ENCODE assay signal across 1 cellular context in the genomic region with DNA sequence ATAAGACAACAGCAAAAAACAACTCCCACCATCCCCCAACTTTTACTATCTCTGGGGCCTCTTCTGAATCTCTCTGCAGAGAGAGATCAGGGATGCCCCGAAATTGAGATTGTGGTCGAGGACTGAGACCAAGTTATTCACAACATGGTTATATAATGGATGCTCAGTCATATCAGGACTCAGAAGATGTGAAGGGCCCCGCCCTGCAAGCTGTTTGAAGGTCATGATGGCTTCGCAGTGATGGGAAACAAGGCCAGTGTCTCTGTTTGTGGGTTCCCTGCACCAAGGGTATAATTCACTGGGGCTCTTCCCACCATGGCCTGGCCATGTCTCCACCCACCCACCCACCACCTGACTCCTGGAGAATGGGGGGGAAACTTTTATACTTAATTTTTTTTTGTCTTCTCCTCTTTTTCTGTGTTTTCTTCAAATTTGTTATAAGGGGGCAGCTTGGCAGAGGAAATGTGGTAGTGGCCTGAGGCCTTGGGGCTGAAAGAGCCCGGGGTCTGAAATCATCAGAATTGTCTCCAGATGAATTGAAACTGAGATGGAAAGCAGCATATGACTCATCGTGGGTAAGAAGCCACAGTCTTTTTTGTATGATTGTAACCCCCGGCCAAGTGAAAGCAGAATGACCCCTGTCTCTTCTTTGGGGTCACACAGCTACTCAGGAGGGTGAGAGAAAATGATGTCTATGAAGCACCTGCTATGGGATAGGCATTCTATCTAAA.
TF ChIP-seq lines count a peak whose summit lies in the region.

No MANE protein-coding gene starts in this region.

TF ChIP-seq in GM12878, 131 proteins besides CTCF, POLR2A, EP300 and RAD21 (continues in another document):
- TF ChIP-seq, protein P1, sequence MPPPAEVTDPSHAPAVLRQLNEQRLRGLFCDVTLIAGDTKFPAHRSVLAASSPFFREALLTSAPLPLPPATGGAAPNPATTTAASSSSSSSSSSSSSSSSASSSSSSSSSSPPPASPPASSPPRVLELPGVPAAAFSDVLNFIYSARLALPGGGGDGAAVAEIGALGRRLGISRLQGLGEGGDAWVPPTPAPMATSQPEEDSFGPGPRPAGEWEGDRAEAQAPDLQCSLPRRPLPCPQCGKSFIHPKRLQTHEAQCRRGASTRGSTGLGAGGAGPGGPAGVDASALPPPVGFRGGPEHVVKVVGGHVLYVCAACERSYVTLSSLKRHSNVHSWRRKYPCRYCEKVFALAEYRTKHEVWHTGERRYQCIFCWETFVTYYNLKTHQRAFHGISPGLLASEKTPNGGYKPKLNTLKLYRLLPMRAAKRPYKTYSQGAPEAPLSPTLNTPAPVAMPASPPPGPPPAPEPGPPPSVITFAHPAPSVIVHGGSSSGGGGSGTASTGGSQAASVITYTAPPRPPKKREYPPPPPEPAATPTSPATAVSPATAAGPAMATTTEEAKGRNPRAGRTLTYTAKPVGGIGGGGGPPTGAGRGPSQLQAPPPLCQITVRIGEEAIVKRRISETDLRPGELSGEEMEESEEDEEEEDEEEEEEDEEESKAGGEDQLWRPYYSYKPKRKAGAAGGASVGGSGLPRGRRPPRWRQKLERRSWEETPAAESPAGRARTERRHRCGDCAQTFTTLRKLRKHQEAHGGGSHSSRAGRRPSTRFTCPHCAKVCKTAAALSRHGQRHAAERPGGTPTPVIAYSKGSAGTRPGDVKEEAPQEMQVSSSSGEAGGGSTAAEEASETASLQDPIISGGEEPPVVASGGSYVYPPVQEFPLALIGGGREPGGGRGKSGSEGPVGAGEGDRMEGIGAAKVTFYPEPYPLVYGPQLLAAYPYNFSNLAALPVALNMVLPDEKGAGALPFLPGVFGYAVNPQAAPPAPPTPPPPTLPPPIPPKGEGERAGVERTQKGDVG (CRISPR knock-in tag; IDR thresholded peaks at IDR 0.05) = no peak
- TF ChIP-seq NFIC (IDR thresholded peaks at IDR 0.05; ENCODE audit: low read depth, low read length) (peak; percentile 96), RFX5 (IDR thresholded peaks at IDR 0.05; ENCODE audit: low read depth, low read length) (no peak), ETV6 (conservative IDR thresholded peaks at IDR 0.05 in 1 of 2, IDR thresholded peaks at IDR 0.05 in 1 of 2; ENCODE audit: borderline replicate concordance in 1 of 2, low read depth in 1 of 2) (peak in 1 of 2 experiments; percentile 49; a peak in 1 of 4 replicates), STAT3 (IDR thresholded peaks at IDR 0.05; ENCODE audit: low read depth, low read length) (peak; percentile 46; the same call in 1 of the 2 replicates), IKZF2 (IDR thresholded peaks at IDR 0.05) (peak; percentile 38 to 57; a peak in 3 of 4 replicates), KLF5 (IDR thresholded peaks at IDR 0.05; ENCODE audit: partially characterized antibody) (no peak), BCL11A (IDR thresholded peaks at IDR 0.05; ENCODE audit: low read depth, low read length) (peak; percentile 93), ZNF207 (IDR thresholded peaks at IDR 0.05; ENCODE audit: borderline replicate concordance) (no peak), RUNX3 (IDR thresholded peaks at IDR 0.05; ENCODE audit: low read length) (peak; percentile 95), MTA2 (IDR thresholded peaks at IDR 0.05; ENCODE audit: low read depth) (peak; percentile 80), BMI1 (IDR thresholded peaks at IDR 0.05; ENCODE audit: borderline replicate concordance) (no peak), SIX5 (IDR thresholded peaks at IDR 0.05; ENCODE audit: low read depth, low read length, severe bottlenecking) (no peak), BHLHE40 (IDR thresholded peaks at IDR 0.05; ENCODE audit: borderline replicate concordance in 1 of 2, low read depth in 2 of 2, low read length in 1 of 2) (peak in 1 of 2 experiments; percentile 33; a peak in 1 of 4 replicates), BACH1 (IDR thresholded peaks at IDR 0.05; ENCODE audit: borderline replicate concordance) (no peak), TARDBP (IDR thresholded peaks at IDR 0.05; ENCODE audit: borderline replicate concordance) (no peak), KAT2A (conservative IDR thresholded peaks at IDR 0.05; ENCODE audit: control insufficient read depth, low read depth, low read length) (no peak), SREBF1 (IDR thresholded peaks at IDR 0.05; ENCODE audit: low read length) (no peak), FOXK2 (IDR thresholded peaks at IDR 0.05) (no peak), SMC3 (IDR thresholded peaks at IDR 0.05; ENCODE audit: borderline replicate concordance, low read length) (no peak), STAT1 (conservative IDR thresholded peaks at IDR 0.05) (no peak), BRCA1 (IDR thresholded peaks at IDR 0.05; ENCODE audit: low read depth, low read length) (no peak), ASH2L (IDR thresholded peaks at IDR 0.05; ENCODE audit: borderline replicate concordance, low read depth) (no peak), NR2C2 (IDR thresholded peaks at IDR 0.05; ENCODE audit: borderline replicate concordance, control insufficient read depth, insufficient read length, low read depth) (no peak), TCF12 (IDR thresholded peaks at IDR 0.05; ENCODE audit: low read depth, low read length) (peak; percentile 86), SUZ12 (IDR thresholded peaks at IDR 0.05; ENCODE audit: unreplicated experiment) (no peak), POLR2AphosphoS5 (IDR thresholded peaks at IDR 0.05; ENCODE audit: low read length) (no peak), SP1 (IDR thresholded peaks at IDR 0.05; ENCODE audit: low read depth, low read length) (peak; percentile 72), JUND (IDR thresholded peaks at IDR 0.05; ENCODE audit: low read depth, low read length) (peak; percentile 80), PML (IDR thresholded peaks at IDR 0.05; ENCODE audit: low read length) (peak; percentile 64), EGR1 (IDR thresholded peaks at IDR 0.05; ENCODE audit: borderline replicate concordance in 1 of 2, low read depth in 2 of 2, low read length in 2 of 2) (no peak), HDAC2 (IDR thresholded peaks at IDR 0.05) (no peak), SMARCA5 (IDR thresholded peaks at IDR 0.05) (peak; percentile 56), SUPT20H (IDR thresholded peaks at IDR 0.05; ENCODE audit: borderline replicate concordance, control insufficient read depth, low read depth, low read length) (no peak)
- TF ChIP-seq, protein P2, sequence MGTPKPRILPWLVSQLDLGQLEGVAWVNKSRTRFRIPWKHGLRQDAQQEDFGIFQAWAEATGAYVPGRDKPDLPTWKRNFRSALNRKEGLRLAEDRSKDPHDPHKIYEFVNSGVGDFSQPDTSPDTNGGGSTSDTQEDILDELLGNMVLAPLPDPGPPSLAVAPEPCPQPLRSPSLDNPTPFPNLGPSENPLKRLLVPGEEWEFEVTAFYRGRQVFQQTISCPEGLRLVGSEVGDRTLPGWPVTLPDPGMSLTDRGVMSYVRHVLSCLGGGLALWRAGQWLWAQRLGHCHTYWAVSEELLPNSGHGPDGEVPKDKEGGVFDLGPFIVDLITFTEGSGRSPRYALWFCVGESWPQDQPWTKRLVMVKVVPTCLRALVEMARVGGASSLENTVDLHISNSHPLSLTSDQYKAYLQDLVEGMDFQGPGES (IDR thresholded peaks at IDR 0.05) = no peak
- TF ChIP-seq, protein P3, sequence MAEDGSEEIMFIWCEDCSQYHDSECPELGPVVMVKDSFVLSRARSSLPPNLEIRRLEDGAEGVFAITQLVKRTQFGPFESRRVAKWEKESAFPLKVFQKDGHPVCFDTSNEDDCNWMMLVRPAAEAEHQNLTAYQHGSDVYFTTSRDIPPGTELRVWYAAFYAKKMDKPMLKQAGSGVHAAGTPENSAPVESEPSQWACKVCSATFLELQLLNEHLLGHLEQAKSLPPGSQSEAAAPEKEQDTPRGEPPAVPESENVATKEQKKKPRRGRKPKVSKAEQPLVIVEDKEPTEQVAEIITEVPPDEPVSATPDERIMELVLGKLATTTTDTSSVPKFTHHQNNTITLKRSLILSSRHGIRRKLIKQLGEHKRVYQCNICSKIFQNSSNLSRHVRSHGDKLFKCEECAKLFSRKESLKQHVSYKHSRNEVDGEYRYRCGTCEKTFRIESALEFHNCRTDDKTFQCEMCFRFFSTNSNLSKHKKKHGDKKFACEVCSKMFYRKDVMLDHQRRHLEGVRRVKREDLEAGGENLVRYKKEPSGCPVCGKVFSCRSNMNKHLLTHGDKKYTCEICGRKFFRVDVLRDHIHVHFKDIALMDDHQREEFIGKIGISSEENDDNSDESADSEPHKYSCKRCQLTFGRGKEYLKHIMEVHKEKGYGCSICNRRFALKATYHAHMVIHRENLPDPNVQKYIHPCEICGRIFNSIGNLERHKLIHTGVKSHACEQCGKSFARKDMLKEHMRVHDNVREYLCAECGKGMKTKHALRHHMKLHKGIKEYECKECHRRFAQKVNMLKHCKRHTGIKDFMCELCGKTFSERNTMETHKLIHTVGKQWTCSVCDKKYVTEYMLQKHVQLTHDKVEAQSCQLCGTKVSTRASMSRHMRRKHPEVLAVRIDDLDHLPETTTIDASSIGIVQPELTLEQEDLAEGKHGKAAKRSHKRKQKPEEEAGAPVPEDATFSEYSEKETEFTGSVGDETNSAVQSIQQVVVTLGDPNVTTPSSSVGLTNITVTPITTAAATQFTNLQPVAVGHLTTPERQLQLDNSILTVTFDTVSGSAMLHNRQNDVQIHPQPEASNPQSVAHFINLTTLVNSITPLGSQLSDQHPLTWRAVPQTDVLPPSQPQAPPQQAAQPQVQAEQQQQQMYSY (CRISPR knock-in tag; IDR thresholded peaks at IDR 0.05) = no peak
- TF ChIP-seq, protein P4, sequence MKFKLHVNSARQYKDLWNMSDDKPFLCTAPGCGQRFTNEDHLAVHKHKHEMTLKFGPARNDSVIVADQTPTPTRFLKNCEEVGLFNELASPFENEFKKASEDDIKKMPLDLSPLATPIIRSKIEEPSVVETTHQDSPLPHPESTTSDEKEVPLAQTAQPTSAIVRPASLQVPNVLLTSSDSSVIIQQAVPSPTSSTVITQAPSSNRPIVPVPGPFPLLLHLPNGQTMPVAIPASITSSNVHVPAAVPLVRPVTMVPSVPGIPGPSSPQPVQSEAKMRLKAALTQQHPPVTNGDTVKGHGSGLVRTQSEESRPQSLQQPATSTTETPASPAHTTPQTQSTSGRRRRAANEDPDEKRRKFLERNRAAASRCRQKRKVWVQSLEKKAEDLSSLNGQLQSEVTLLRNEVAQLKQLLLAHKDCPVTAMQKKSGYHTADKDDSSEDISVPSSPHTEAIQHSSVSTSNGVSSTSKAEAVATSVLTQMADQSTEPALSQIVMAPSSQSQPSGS (IDR thresholded peaks at IDR 0.05; ENCODE audit: low read length) = peak; percentile 95
- TF ChIP-seq, protein P5, sequence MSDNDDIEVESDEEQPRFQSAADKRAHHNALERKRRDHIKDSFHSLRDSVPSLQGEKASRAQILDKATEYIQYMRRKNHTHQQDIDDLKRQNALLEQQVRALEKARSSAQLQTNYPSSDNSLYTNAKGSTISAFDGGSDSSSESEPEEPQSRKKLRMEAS (IDR thresholded peaks at IDR 0.05; ENCODE audit: low read depth, low read length) = no peak
- TF ChIP-seq, protein P6, sequence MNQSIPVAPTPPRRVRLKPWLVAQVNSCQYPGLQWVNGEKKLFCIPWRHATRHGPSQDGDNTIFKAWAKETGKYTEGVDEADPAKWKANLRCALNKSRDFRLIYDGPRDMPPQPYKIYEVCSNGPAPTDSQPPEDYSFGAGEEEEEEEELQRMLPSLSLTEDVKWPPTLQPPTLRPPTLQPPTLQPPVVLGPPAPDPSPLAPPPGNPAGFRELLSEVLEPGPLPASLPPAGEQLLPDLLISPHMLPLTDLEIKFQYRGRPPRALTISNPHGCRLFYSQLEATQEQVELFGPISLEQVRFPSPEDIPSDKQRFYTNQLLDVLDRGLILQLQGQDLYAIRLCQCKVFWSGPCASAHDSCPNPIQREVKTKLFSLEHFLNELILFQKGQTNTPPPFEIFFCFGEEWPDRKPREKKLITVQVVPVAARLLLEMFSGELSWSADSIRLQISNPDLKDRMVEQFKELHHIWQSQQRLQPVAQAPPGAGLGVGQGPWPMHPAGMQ (IDR thresholded peaks at IDR 0.05; ENCODE audit: borderline replicate concordance) = no peak
- TF ChIP-seq, protein P7, sequence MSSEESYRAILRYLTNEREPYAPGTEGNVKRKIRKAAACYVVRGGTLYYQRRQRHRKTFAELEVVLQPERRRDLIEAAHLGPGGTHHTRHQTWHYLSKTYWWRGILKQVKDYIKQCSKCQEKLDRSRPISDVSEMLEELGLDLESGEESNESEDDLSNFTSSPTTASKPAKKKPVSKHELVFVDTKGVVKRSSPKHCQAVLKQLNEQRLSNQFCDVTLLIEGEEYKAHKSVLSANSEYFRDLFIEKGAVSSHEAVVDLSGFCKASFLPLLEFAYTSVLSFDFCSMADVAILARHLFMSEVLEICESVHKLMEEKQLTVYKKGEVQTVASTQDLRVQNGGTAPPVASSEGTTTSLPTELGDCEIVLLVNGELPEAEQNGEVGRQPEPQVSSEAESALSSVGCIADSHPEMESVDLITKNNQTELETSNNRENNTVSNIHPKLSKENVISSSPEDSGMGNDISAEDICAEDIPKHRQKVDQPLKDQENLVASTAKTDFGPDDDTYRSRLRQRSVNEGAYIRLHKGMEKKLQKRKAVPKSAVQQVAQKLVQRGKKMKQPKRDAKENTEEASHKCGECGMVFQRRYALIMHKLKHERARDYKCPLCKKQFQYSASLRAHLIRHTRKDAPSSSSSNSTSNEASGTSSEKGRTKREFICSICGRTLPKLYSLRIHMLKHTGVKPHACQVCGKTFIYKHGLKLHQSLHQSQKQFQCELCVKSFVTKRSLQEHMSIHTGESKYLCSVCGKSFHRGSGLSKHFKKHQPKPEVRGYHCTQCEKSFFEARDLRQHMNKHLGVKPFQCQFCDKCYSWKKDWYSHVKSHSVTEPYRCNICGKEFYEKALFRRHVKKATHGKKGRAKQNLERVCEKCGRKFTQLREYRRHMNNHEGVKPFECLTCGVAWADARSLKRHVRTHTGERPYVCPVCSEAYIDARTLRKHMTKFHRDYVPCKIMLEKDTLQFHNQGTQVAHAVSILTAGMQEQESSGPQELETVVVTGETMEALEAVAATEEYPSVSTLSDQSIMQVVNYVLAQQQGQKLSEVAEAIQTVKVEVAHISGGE (CRISPR knock-in tag; IDR thresholded peaks at IDR 0.05) = no peak
- TF ChIP-seq, protein P8, sequence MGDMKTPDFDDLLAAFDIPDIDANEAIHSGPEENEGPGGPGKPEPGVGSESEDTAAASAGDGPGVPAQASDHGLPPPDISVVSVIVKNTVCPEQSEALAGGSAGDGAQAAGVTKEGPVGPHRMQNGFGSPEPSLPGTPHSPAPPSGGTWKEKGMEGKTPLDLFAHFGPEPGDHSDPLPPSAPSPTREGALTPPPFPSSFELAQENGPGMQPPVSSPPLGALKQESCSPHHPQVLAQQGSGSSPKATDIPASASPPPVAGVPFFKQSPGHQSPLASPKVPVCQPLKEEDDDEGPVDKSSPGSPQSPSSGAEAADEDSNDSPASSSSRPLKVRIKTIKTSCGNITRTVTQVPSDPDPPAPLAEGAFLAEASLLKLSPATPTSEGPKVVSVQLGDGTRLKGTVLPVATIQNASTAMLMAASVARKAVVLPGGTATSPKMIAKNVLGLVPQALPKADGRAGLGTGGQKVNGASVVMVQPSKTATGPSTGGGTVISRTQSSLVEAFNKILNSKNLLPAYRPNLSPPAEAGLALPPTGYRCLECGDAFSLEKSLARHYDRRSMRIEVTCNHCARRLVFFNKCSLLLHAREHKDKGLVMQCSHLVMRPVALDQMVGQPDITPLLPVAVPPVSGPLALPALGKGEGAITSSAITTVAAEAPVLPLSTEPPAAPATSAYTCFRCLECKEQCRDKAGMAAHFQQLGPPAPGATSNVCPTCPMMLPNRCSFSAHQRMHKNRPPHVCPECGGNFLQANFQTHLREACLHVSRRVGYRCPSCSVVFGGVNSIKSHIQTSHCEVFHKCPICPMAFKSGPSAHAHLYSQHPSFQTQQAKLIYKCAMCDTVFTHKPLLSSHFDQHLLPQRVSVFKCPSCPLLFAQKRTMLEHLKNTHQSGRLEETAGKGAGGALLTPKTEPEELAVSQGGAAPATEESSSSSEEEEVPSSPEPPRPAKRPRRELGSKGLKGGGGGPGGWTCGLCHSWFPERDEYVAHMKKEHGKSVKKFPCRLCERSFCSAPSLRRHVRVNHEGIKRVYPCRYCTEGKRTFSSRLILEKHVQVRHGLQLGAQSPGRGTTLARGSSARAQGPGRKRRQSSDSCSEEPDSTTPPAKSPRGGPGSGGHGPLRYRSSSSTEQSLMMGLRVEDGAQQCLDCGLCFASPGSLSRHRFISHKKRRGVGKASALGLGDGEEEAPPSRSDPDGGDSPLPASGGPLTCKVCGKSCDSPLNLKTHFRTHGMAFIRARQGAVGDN (IDR thresholded peaks at IDR 0.05) = no peak
